15 cellular contexts compared by ENCODE assay signal in genomic region chr16:25181247-25181646, GRCh38. TPM values are rescaled to one million over a fixed set of nuclear protein-coding genes. Genes with fewer than 3 reads are reported as not detected.
DNase-seq lines count a peak whose midpoint lies in the region; ATAC-seq, FAIRE-seq and TF ChIP-seq lines count a peak whose summit lies in the region.
"Not testable (repeated sequence)": the region's sequence is repeated elsewhere in the genome, so short reads cannot be mapped to it uniquely, and the experiment has no call there.
"Had no signal": no experiment of that assay in that cellular context is flagged by ENCODE, and none has a peak within 500 bp of the region (broad histone marks: within the 10 kb centered on the region; RNA-seq: fewer than 3 reads in every experiment).

No MANE protein-coding gene starts in this region.

- not testable (repeated sequence) for H3K9me3 Mint-ChIP-seq in CD4-positive, CD25-positive, alpha-beta regulatory T cell; CD8-positive, alpha-beta memory T cell; activated T-cell treated with anti-CD3 and anti-CD28 coated beads, Interleukin-2, amount 50 U/mL, for 24 hours; stimulated activated naive CD8-positive, alpha-beta T cell treated with anti-CD3 and anti-CD28 coated beads, Interleukin-15, amount 100 ng/mL, for 72 hours

- TF ChIP-seq CTCF in HEK293 (tag by site-specific recombination; IDR thresholded peaks at IDR 0.05); GM12878 (IDR thresholded peaks at IDR 0.05 in 2 of 3, conservative IDR thresholded peaks at IDR 0.05 in 1 of 3; ENCODE audit: control insufficient read depth in 2 of 3, extremely low read depth in 1 of 3, insufficient read depth in 1 of 3, low read depth in 3 of 3, low read length in 3 of 3): not testable (repeated sequence)

- POLR2A ChIA-PET in CD8-positive, alpha-beta memory T cell (lab: Charles Lee); GM12878 (lab: Charles Lee): not testable (repeated sequence)
- POLR2A ChIA-PET in HEK293 (lab: Yijun Ruan, JAX): interaction anchor here (0.6 kb wide), 1 partner anchor 201 kb away, joined by 3 read pairs; no protein-coding TSS in a partner anchor

- CTCF ChIA-PET in CD8-positive, alpha-beta memory T cell (lab: Charles Lee): interaction anchor here (0.9 to 1.4 kb wide), 2 partner anchors 44 to 52 kb away, joined by 3 read pairs; no protein-coding TSS in a partner anchor
- CTCF ChIA-PET in HEK293 (lab: Yijun Ruan, JAX): interaction anchor here (1.1 kb wide), 1 partner anchor 44 kb away, joined by 3 read pairs; no protein-coding TSS in a partner anchor
- CTCF ChIA-PET in GM12878 (lab: Yijun Ruan, JAX): interaction anchor here (1.5 kb wide), 1 partner anchor 44 kb away, joined by 9 read pairs; no protein-coding TSS in a partner anchor

- RAD21 ChIA-PET in GM12878 (lab: Charles Lee; ENCODE audit: unreplicated experiment): not testable (repeated sequence)

- in situ Hi-C loops in GM12878 (cut with MboI): not testable (repeated sequence)

- H3K27ac ChIP-seq in CD4-positive, CD25-positive, alpha-beta regulatory T cell (ENCODE audit: insufficient read depth, low read length, poor library complexity, severe bottlenecking); CD8-positive, alpha-beta memory T cell (ENCODE audit: low read depth, low read length); HEK293 (ENCODE audit: extremely low read depth, low read depth, low read length); Karpas-422 (ENCODE audit: low read length); GM12878 (ENCODE audit: control insufficient read depth, insufficient read depth): not testable (repeated sequence)

- not testable (repeated sequence) for H3K9ac ChIP-seq in Karpas-422 (ENCODE audit: low read length); GM12878 (ENCODE audit: control insufficient read depth, insufficient read depth, low read length)

- SMC1A ChIA-PET in GM12878 (lab: Charles Lee; ENCODE audit: uncharacterized antibody, unreplicated experiment): interaction anchor here (0.7 to 1.2 kb wide), 3 partner anchors 10 to 205 kb away, joined by 3 to 4 read pairs (median 4); no protein-coding TSS in a partner anchor

- H3K9me3 ChIP-seq in CD4-positive, CD25-positive, alpha-beta regulatory T cell (ENCODE audit: control insufficient read depth in 2 of 2, low read length in 2 of 2); CD8-positive, alpha-beta memory T cell (ENCODE audit: low read length); HEK293 (ENCODE audit: control insufficient read depth, insufficient read depth, low read depth, low read length); Karpas-422 (ENCODE audit: low read length); T-helper 17 cell (ENCODE audit: control insufficient read depth, low read length, poor library complexity, severe bottlenecking); GM12878 (replicated peaks; ENCODE audit: control insufficient read depth, insufficient read depth, low read length): not testable (repeated sequence)

- not testable (repeated sequence) for H3K27me3 Mint-ChIP-seq in CD4-positive, CD25-positive, alpha-beta regulatory T cell; CD8-positive, alpha-beta memory T cell; T-helper 17 cell; activated T-cell treated with anti-CD3 and anti-CD28 coated beads, Interleukin-2, amount 50 U/mL, for 24 hours; stimulated activated naive CD8-positive, alpha-beta T cell treated with anti-CD3 and anti-CD28 coated beads, Interleukin-15, amount 100 ng/mL, for 72 hours

- BruUV-seq in GM12878 (replicated peaks; lab: Mats Ljungman, UMichigan): not testable (repeated sequence)

- H3K4me3 ChIP-seq in CD4-positive, CD25-positive, alpha-beta regulatory T cell (ENCODE audit: low read depth, low read length): peak overlapping the region; percentile 26
- H3K4me3 ChIP-seq in CD8-positive, alpha-beta memory T cell (ENCODE audit: low read length); HEK293 (ENCODE audit: low read depth, low read length); Karpas-422 (ENCODE audit: low read length); GM12878: not testable (repeated sequence)

- not testable (repeated sequence) for TF ChIP-seq RAD21 in GM12878 (IDR thresholded peaks at IDR 0.05; ENCODE audit: insufficient read depth, low read depth, low read length)

- peaks cover 0 to 20% (median 6%) of the 10 kb centered on the region in 4 donors for H3K4me1 Mint-ChIP-seq in CD4-positive, CD25-positive, alpha-beta regulatory T cell
- H3K4me1 Mint-ChIP-seq in CD8-positive, alpha-beta memory T cell: peaks cover 6 to 14% (median 13%) of the 10 kb centered on the region in 3 donors
- H3K4me1 Mint-ChIP-seq in T-helper 17 cell: not testable (repeated sequence)
- H3K4me1 Mint-ChIP-seq in activated T-cell treated with anti-CD3 and anti-CD28 coated beads, Interleukin-2, amount 50 U/mL, for 24 hours (ENCODE audit: low read depth): peaks cover 11% of the 10 kb centered on the region
- peaks cover 17% of the 10 kb centered on the region for H3K4me1 Mint-ChIP-seq in stimulated activated naive CD8-positive, alpha-beta T cell treated with anti-CD3 and anti-CD28 coated beads, Interleukin-15, amount 100 ng/mL, for 72 hours

- FAIRE-seq in GM12878 (lab: Jason Lieb, UNC): not testable (repeated sequence)

- not testable (repeated sequence) for H3K27me3 ChIP-seq in CD4-positive, CD25-positive, alpha-beta regulatory T cell (ENCODE audit: control insufficient read depth, insufficient read depth, low read length); CD8-positive, alpha-beta memory T cell (ENCODE audit: insufficient read depth, low read length, poor library complexity, severe bottlenecking); Karpas-422 (ENCODE audit: low read length); GM12878 (replicated peaks in 1 of 2; ENCODE audit: control insufficient read depth in 2 of 2, insufficient read depth in 2 of 2, low read length in 1 of 2)

- H3K4me2 ChIP-seq in Karpas-422 (ENCODE audit: low read depth, low read length, poor library complexity, severe bottlenecking): not testable (repeated sequence)
- 0 out of 2 replicates have a peak overlapping the region, but pooled peaks have one; percentile 9 for H3K4me2 ChIP-seq in GM12878 (ENCODE audit: control insufficient read depth, insufficient read depth)

- not testable (repeated sequence) for H4K20me1 ChIP-seq in Karpas-422 (ENCODE audit: insufficient read depth, low read depth, low read length); GM12878 (ENCODE audit: control insufficient read depth, insufficient read depth)

- TF ChIP-seq POLR2A in GM12878 (IDR thresholded peaks at IDR 0.05; ENCODE audit: low read depth, low read length): not testable (repeated sequence)

- not testable (repeated sequence) for H3K79me2 ChIP-seq in Karpas-422 (ENCODE audit: low read length); GM12878 (ENCODE audit: control insufficient read depth, insufficient read depth, low read length)

- peak overlapping the region in 3 of 4 donors; percentile 4 to 11 (median 5) for H3K4me3 Mint-ChIP-seq in CD4-positive, CD25-positive, alpha-beta regulatory T cell
- peak overlapping the region in 6 of 7 donors; percentile 38 to 88 (median 65) for H3K4me3 Mint-ChIP-seq in CD8-positive, alpha-beta memory T cell
- H3K4me3 Mint-ChIP-seq in T-helper 17 cell: peak overlapping the region; percentile 56
- H3K4me3 Mint-ChIP-seq in activated T-cell treated with anti-CD3 and anti-CD28 coated beads, Interleukin-2, amount 50 U/mL, for 24 hours; stimulated activated naive CD8-positive, alpha-beta T cell treated with anti-CD3 and anti-CD28 coated beads, Interleukin-15, amount 100 ng/mL, for 72 hours: not testable (repeated sequence)

- not testable (repeated sequence) for H2AFZ ChIP-seq in Karpas-422 (ENCODE audit: low read length); GM12878 (ENCODE audit: control insufficient read depth, low read depth, low read length)

- peaks cover 21% of the 10 kb centered on the region for H3K36me3 Mint-ChIP-seq in CD4-positive, CD25-positive, alpha-beta regulatory T cell
- H3K36me3 Mint-ChIP-seq in CD8-positive, alpha-beta memory T cell: peaks cover 0 to 23% (median 12%) of the 10 kb centered on the region in 3 donors
- H3K36me3 Mint-ChIP-seq in T-helper 17 cell (ENCODE audit: low read depth): not testable (repeated sequence)
- H3K36me3 Mint-ChIP-seq in activated T-cell treated with anti-CD3 and anti-CD28 coated beads, Interleukin-2, amount 50 U/mL, for 24 hours (ENCODE audit: low read depth): peaks cover 27% of the 10 kb centered on the region

- TF ChIP-seq EP300 in GM12878 (IDR thresholded peaks at IDR 0.05; ENCODE audit: borderline replicate concordance in 1 of 2, control insufficient read depth in 1 of 2, low read depth in 2 of 2, low read length in 2 of 2): not testable (repeated sequence)

- not testable (repeated sequence) for ATAC-seq in CD4-positive, CD25-positive, alpha-beta regulatory T cell (ENCODE audit: low read depth in 2 of 2); T-helper 17 cell; stimulated activated naive CD8-positive, alpha-beta T cell treated with anti-CD3 and anti-CD28 coated beads, Interleukin-15, amount 100 ng/mL, for 72 hours
- ATAC-seq in GM12878: peak; percentile 48; the same call in 2 of the 3 replicates

- peak overlapping the region; percentile 32 to 67 (median 51) for H3K27ac Mint-ChIP-seq in CD4-positive, CD25-positive, alpha-beta regulatory T cell
- H3K27ac Mint-ChIP-seq in CD8-positive, alpha-beta memory T cell: peak overlapping the region; percentile 3 to 89 (median 76)
- H3K27ac Mint-ChIP-seq in T-helper 17 cell: peak overlapping the region; percentile 39
- peak overlapping the region; percentile 35 for H3K27ac Mint-ChIP-seq in activated T-cell treated with anti-CD3 and anti-CD28 coated beads, Interleukin-2, amount 50 U/mL, for 24 hours
- peak overlapping the region; percentile 26 to 48 for H3K27ac Mint-ChIP-seq in stimulated activated naive CD8-positive, alpha-beta T cell treated with anti-CD3 and anti-CD28 coated beads, Interleukin-15, amount 100 ng/mL, for 72 hours

- intact Hi-C loops in GM12878 (cut with micrococcal nuclease; ENCODE audit: unreplicated experiment): not testable (repeated sequence)

- WGBS in GM12878 (ENCODE audit: insufficient coverage, insufficient replicate concordance, low lambda C conversion rate, missing lambda C conversion rate): 37% methylated on average over 5 of the region's 6 CpGs

- not testable (repeated sequence) for H3K9me2 ChIP-seq in Karpas-422 (replicated peaks; ENCODE audit: insufficient read depth, low read length)

- not testable (repeated sequence) for H3K4me1 ChIP-seq in CD4-positive, CD25-positive, alpha-beta regulatory T cell (ENCODE audit: control insufficient read depth, insufficient read depth, low read length, poor library complexity, severe bottlenecking); CD8-positive, alpha-beta memory T cell (ENCODE audit: insufficient read depth, low read length); HEK293 (ENCODE audit: control insufficient read depth, insufficient read depth, low read length); Karpas-422 (ENCODE audit: low read length); GM12878 (ENCODE audit: control insufficient read depth, insufficient read depth, low read length)

- peaks cover 11% of the 10 kb centered on the region for H3K36me3 ChIP-seq in CD4-positive, CD25-positive, alpha-beta regulatory T cell (ENCODE audit: control insufficient read depth, insufficient read depth, low read length)
- H3K36me3 ChIP-seq in CD8-positive, alpha-beta memory T cell (ENCODE audit: insufficient read depth, low read length); HEK293 (ENCODE audit: control insufficient read depth in 2 of 2, insufficient read depth in 1 of 2, low read length in 2 of 2); Karpas-422 (ENCODE audit: insufficient read depth, low read length); GM12878 (ENCODE audit: control insufficient read depth in 2 of 2, insufficient read depth in 2 of 2, low read length in 1 of 2): not testable (repeated sequence)

- peak in 1 of 3 donors; percentile 31 for DNase-seq in CD4-positive, CD25-positive, alpha-beta regulatory T cell
- DNase-seq in CD8-positive, alpha-beta memory T cell; T-helper 17 cell; activated T-cell treated with anti-CD3 and anti-CD28 coated beads, Interleukin-2, amount 50 U/mL, for 24 hours; GM12878 (ENCODE audit: low read depth, low spot score); stimulated activated naive CD8-positive, alpha-beta T cell treated with anti-CD3 and anti-CD28 coated beads, Interleukin-15, amount 100 ng/mL, for 72 hours: not testable (repeated sequence)
- DNase-seq in Karpas-422: peak; percentile 12

RNA-seq across cellular contexts. Expression of gene AQP8, which starts 35.5 kb away (rescaled TPM):
- total RNA-seq in CD4-positive, CD25-positive, alpha-beta regulatory T cell: not detected
- not detected for polyA plus RNA-seq in CD4-positive, CD25-positive, alpha-beta regulatory T cell
- total RNA-seq in CD8-positive, alpha-beta memory T cell: under 1 TPM in 1 of 2 experiments, not detected in 1; 0.18 TPM
- polyA plus RNA-seq in CD8-positive, alpha-beta memory T cell: not detected
- total RNA-seq in Karpas-422 (2014; rRNA removed; shearing (Covaris generic); ENCODE audit: low replicate concordance): not detected in 2 replicates
- total RNA-seq in T-helper 17 cell: under 1 TPM in 1 of 2 donors, not detected in 1; 0.52 TPM
- not detected in 2 replicates for total RNA-seq in GM12878 (2013; cell fraction: nucleolus; rRNA removed)
- total RNA-seq in GM12878 (2014; rRNA removed): not detected in 2 replicates
- not detected in 2 replicates for total RNA-seq in GM12878 (2014; rRNA removed; fragmentation: Illumina TruSeq; extraction: Trizol)
- not detected in 2 replicates for total RNA-seq in GM12878 (2021)
- polyA plus RNA-seq in GM12878 (2011; ENCODE audit: low read depth): not detected
- polyA plus RNA-seq in GM12878 (2011; rRNA removed): not detected in 2 replicates
- polyA plus RNA-seq in GM12878 (2011; cell fraction: cytosol; rRNA removed): not detected in 2 replicates
- polyA plus RNA-seq in GM12878 (2011; cell fraction: nucleus; rRNA removed): 0.09 and 0.10 TPM in 2 replicates
- not detected in 2 replicates for polyA plus RNA-seq in GM12878 (2012)
- polyA plus RNA-seq in GM12878 (2014; fragmentation: Illumina TruSeq; extraction: Trizol): not detected in 2 replicates
- not detected for polyA plus RNA-seq in GM12878 (2014; fragmentation: Nextera tagmentation; extraction: Ambion mirVana)
- not detected in 2 replicates for polyA plus RNA-seq in GM12878 (2014; rRNA removed)
- polyA plus RNA-seq in GM12878 (2016; fragmentation: Nextera tagmentation; extraction: Ambion mirVana): not detected
- not detected in 2 replicates for polyA minus RNA-seq in GM12878 (2011; rRNA and poly(A)+ RNA removed)
- not detected in 2 replicates for polyA minus RNA-seq in GM12878 (2011; cell fraction: cytosol; rRNA and poly(A)+ RNA removed)
- polyA minus RNA-seq in GM12878 (2011; cell fraction: nucleus; rRNA and poly(A)+ RNA removed): not detected in 2 replicates
- total RNA-seq: A172, A673, GM23338, H9, HFFc6 had no signal
- polyA plus RNA-seq: BJ, CD14-positive monocyte, GM23338 had no signal
